1 cellular context compared by ENCODE assay signal in genomic region chr9:136405904-136406303, GRCh38. TPM values are rescaled to one million over a fixed set of nuclear protein-coding genes. Genes with fewer than 3 reads are reported as not detected.
"Had no signal": no experiment of that assay in that cellular context is flagged by ENCODE, and none has a peak within 500 bp of the region (broad histone marks: within the 10 kb centered on the region; RNA-seq: fewer than 3 reads in every experiment).

No MANE protein-coding gene starts in this region.

RNA-seq across cellular contexts. Expression of gene CARD9, which starts 32.4 kb away (rescaled TPM):
- total RNA-seq: SK-MEL-5 had no signal
